1 cellular context compared by ENCODE assay signal in genomic region chr3:107308716-107309115, GRCh38.
TF ChIP-seq lines count a peak whose summit lies in the region.

No MANE protein-coding gene starts in this region.

TF ChIP-seq in GM23338, 12 proteins besides CTCF, POLR2A, EP300 and RAD21 (continued from another document):
- no peak for TF ChIP-seq REST (IDR thresholded peaks at IDR 0.05; ENCODE audit: unreplicated experiment)
- TF ChIP-seq ZNF331 (CRISPR knock-in tag; IDR thresholded peaks at IDR 0.05; ENCODE audit: low read depth): no peak
- no peak for TF ChIP-seq ZNF462 (CRISPR knock-in tag; IDR thresholded peaks at IDR 0.05)
- TF ChIP-seq ZNF114 (CRISPR knock-in tag; IDR thresholded peaks at IDR 0.05): no peak
